ENCODE assay signal across 14 cellular contexts in the genomic region with DNA sequence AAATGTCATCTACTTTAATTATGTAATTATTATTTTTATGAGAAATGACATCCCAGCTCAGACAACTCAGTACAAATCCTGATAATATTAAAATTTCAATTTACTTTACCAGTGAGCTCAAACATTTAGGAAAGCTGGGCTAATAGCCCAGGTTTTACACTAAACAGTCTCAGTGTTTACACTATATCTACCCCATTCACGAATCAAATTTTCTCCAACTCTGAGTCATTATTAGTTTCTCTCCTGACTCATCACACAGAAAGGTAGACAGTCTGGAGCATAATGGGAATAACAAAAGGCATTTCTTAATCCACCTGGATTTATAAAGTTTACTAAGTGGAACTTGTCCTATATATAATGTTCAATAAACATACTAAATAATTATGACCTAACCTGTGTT. TPM values are rescaled to one million over a fixed set of nuclear protein-coding genes. Genes with fewer than 3 reads are reported as not detected.
DNase-seq lines count a peak whose midpoint lies in the region; ATAC-seq, FAIRE-seq and TF ChIP-seq lines count a peak whose summit lies in the region.
"Had no signal": no experiment of that assay in that cellular context is flagged by ENCODE, and none has a peak within 500 bp of the region (broad histone marks: within the 10 kb centered on the region; RNA-seq: fewer than 3 reads in every experiment).

No MANE protein-coding gene starts in this region.

- H3K4me1 Mint-ChIP-seq in HFFc6 (ENCODE audit: low read depth) (peaks cover 75% of the 10 kb centered on the region), WTC11 (peaks cover 66% of the 10 kb centered on the region)

- H3K4me3 ChIP-seq in fibroblast of villous mesenchyme (ENCODE audit: low read depth, low read length), result no peak overlapping the region
- H3K4me3 ChIP-seq: prostate gland had no signal

- H3K27ac Mint-ChIP-seq in HFFc6 (no peak overlapping the region), WTC11 (no peak overlapping the region)
- H3K27ac Mint-ChIP-seq: activated CD4-positive, alpha-beta T cell treated with anti-CD3 and anti-CD28 coated beads for 36 hours; memory B cell had no signal

- FAIRE-seq in urothelium cell line (lab: Jason Lieb, UNC) (no peak), GM12892 (lab: Jason Lieb, UNC) (no peak)
- FAIRE-seq: colon had no signal

- H3K9me3 Mint-ChIP-seq in HFFc6 (no peaks in the 10 kb centered on the region), WTC11 (no peaks in the 10 kb centered on the region)
- H3K9me3 Mint-ChIP-seq: memory B cell had no signal

- CTCF ChIA-PET in WTC11 (lab: Charles Lee), result no interaction called here

- DNase-seq in HFFc6, result peak; percentile 45
- no peak for DNase-seq in WTC11 (ENCODE audit: low spot score)
- DNase-seq in fibroblast of villous mesenchyme (ENCODE audit: low read depth), result peak; percentile 50
- DNase-seq in urothelium cell line (ENCODE audit: low spot score), result peak; percentile 38
- DNase-seq in posterior cingulate gyrus, result no peak
- DNase-seq in GM12892 (ENCODE audit: insufficient read length), result no peak
- DNase-seq: activated CD4-positive, alpha-beta T cell treated with anti-CD3 and anti-CD28 coated beads for 36 hours; activated effector memory CD4-positive, alpha-beta T cell treated with anti-CD3 and anti-CD28 coated beads, Interleukin-2, amount 50 U/mL, for 16 hours; DMS79; NCI-H510A had no signal

- intact Hi-C loops in posterior cingulate gyrus (cut with DNase I), result no loop called here

- TF ChIP-seq CTCF in HFFc6 (IDR thresholded peaks at IDR 0.05), result no peak
- TF ChIP-seq CTCF in WTC11 (IDR thresholded peaks at IDR 0.05), result no peak
- TF ChIP-seq CTCF in fibroblast of villous mesenchyme (IDR thresholded peaks at IDR 0.05; ENCODE audit: insufficient read depth, low read depth, low read length), result no peak

- H3K36me3 Mint-ChIP-seq in HFFc6 (ENCODE audit: low read depth), result peaks cover 17% of the 10 kb centered on the region; the same call in 1 of the 2 replicates
- peaks cover 27% of the 10 kb centered on the region for H3K36me3 Mint-ChIP-seq in WTC11
- H3K36me3 Mint-ChIP-seq: memory B cell had no signal

- H3K4me3 Mint-ChIP-seq in HFFc6, result no peak overlapping the region
- peak overlapping the region; percentile 38 for H3K4me3 Mint-ChIP-seq in WTC11
- H3K4me3 Mint-ChIP-seq: activated CD4-positive, alpha-beta T cell treated with anti-CD3 and anti-CD28 coated beads for 36 hours; memory B cell had no signal

- POLR2A ChIA-PET in WTC11 (lab: Charles Lee), result interaction anchor here (1.2 kb wide), 1 partner anchor 8 kb away, joined by 3 read pairs; no protein-coding TSS in a partner anchor

- no peak for TF ChIP-seq POLR2A in GM12892 (IDR thresholded peaks at IDR 0.05; ENCODE audit: low read depth, low read length)

- no peak for ATAC-seq in WTC11
- no peak for ATAC-seq in GM21447 (IDR thresholded peaks at IDR 0.05; ENCODE audit: unreplicated experiment)
- ATAC-seq: activated CD4-positive, alpha-beta T cell treated with anti-CD3 and anti-CD28 coated beads for 36 hours had no signal

- H3K27me3 Mint-ChIP-seq in HFFc6 (ENCODE audit: insufficient read depth) (no peaks in the 10 kb centered on the region), WTC11 (ENCODE audit: low read depth) (no peaks in the 10 kb centered on the region)
- H3K27me3 Mint-ChIP-seq: memory B cell had no signal

TF ChIP-seq in WTC11, 78 proteins besides CTCF, POLR2A, EP300 and RAD21:
- TF ChIP-seq ATF1 (CRISPR knock-in tag; IDR thresholded peaks at IDR 0.05) (no peak), AR (CRISPR knock-in tag; IDR thresholded peaks at IDR 0.05) (no peak), SMAD3 (CRISPR knock-in tag; IDR thresholded peaks at IDR 0.05; ENCODE audit: borderline replicate concordance) (no peak)

RNA-seq across cellular contexts. Expression of gene PAWR, which starts 5.7 kb away (rescaled TPM):
- total RNA-seq in HFFc6 (2021; fragmentation: NEBNext Ultra II Directional; extraction: Animal tissue kit (Norgen Biotek cat#: 25700)), result 10 to 100 TPM; 55.2 to 89.4 (median 70.5) TPM
- total RNA-seq in WTC11 (2021) (397 to 512 TPM (median 493 TPM) in 3 replicates), fibroblast of villous mesenchyme (48.0 and 64.3 TPM in 2 replicates)
- 20.1 TPM for polyA plus RNA-seq in GM12892 (2012; ENCODE audit: missing spikeins)

Comparison
In these comparisons a context has a peak if more than half of its experiments do, and no peak if none do; other contexts are left out.
1. DNase-seq: peak in HFFc6 (single experiment), fibroblast of villous mesenchyme (single experiment) and urothelium cell line (single experiment); none in WTC11 (single experiment), posterior cingulate gyrus (0 of 10) and GM12892 (single experiment).